Comparison of ENCODE assay signal across 33 cellular contexts in genomic region chr4:125498981-125499380, GRCh38.
"Had no signal": no experiment of that assay in that cellular context is flagged by ENCODE, and none has a peak within 500 bp of the region (broad histone marks: within the 10 kb centered on the region; RNA-seq: fewer than 3 reads in every experiment).

No MANE protein-coding gene starts in this region.

- H3K27ac ChIP-seq: ascending aorta, cardiac muscle cell, WERI-Rb-1 had no signal

- H3K9me3 ChIP-seq: ascending aorta had no signal

- DNase-seq: activated CD4-positive, alpha-beta memory T cell treated with anti-CD3 and anti-CD28 coated beads, Interleukin-2, amount 10 ng/mL, durations not matched to agents 7 days and 5 days; activated CD4-positive, alpha-beta T cell treated with anti-CD3 and anti-CD28 coated beads for 1 hour; activated CD4-positive, alpha-beta T cell treated with anti-CD3 and anti-CD28 coated beads for 36 hours; activated CD4-positive, alpha-beta T cell treated with anti-CD3 and anti-CD28 coated beads for 48 hours; activated CD4-positive, alpha-beta T cell treated with anti-CD3 and anti-CD28 coated beads, Interleukin-2, amount 10 ng/mL, durations not matched to agents 7 days and 5 days; activated CD4-positive, alpha-beta T cell treated with anti-CD3 and anti-CD28 coated beads, Interleukin-2, amount 50 U/mL, for 48 hours; activated CD4-positive, CD25-positive, alpha-beta regulatory T cell; activated CD8-positive, alpha-beta memory T cell treated with anti-CD3 and anti-CD28 coated beads for 24 hours; activated CD8-positive, alpha-beta memory T cell treated with anti-CD3 and anti-CD28 coated beads, Interleukin-2, amount 10 ng/mL, durations not matched to agents 7 days and 5 days; activated CD8-positive, alpha-beta memory T cell treated with anti-CD3 and anti-CD28 coated beads, Interleukin-2, amount 50 U/mL, for 48 hours; activated CD8-positive, alpha-beta T cell treated with anti-CD3 and anti-CD28 coated beads, Interleukin-2, amount 10 ng/mL, durations not matched to agents 7 days and 5 days; activated effector memory CD4-positive, alpha-beta T cell treated with Interleukin-2 at 50 U/mL for 16 hours; activated gamma-delta T cell; activated naive CD4-positive, alpha-beta T cell treated with anti-CD3 and anti-CD28 coated beads, Interleukin-2, amount 10 ng/mL, durations not matched to agents 7 days and 5 days; activated naive CD4-positive, alpha-beta T cell treated with Interleukin-2 at 50 U/mL for 16 hours; activated naive CD8-positive, alpha-beta T cell treated with anti-CD3 and anti-CD28 coated beads, Interleukin-2, amount 10 ng/mL, durations not matched to agents 7 days and 5 days; activated naive CD8-positive, alpha-beta T cell treated with anti-CD3 and anti-CD28 coated beads, Interleukin-2, amount 50 U/mL, for 24 hours; activated T-cell treated with anti-CD3 and anti-CD28 coated beads, Interleukin-2, amount 50 U/mL, for 24 hours; activated T-cell treated with anti-CD3 and anti-CD28 coated beads, Interleukin-2, amount 50 U/mL, for 48 hours; amygdala; anterior cingulate cortex; caudate nucleus; cerebellar nuclear complex; T-helper 1 cell; T-helper 2 cell; T-helper 9 cell; WERI-Rb-1 had no signal

- H3K36me3 ChIP-seq: ascending aorta, cardiac muscle cell, WERI-Rb-1 had no signal

- H3K4me1 ChIP-seq: ascending aorta had no signal

- H3K4me3 ChIP-seq: ascending aorta, cardiac muscle cell had no signal

- ATAC-seq: activated CD4-positive, alpha-beta T cell treated with anti-CD3 and anti-CD28 coated beads for 36 hours; activated CD4-positive, CD25-positive, alpha-beta regulatory T cell treated with anti-CD3 and anti-CD28 coated beads, Interleukin-2, amount 50 U/mL, for 24 hours; activated CD8-positive, alpha-beta memory T cell treated with anti-CD3 and anti-CD28 coated beads, Interleukin-2, amount 10 ng/mL, durations not matched to agents 7 days and 5 days; activated CD8-positive, alpha-beta T cell treated with anti-CD3 and anti-CD28 coated beads, Interleukin-2, amount 10 ng/mL, durations not matched to agents 7 days and 5 days; activated naive CD8-positive, alpha-beta T cell treated with anti-CD3 and anti-CD28 coated beads, Interleukin-2, amount 50 U/mL, for 24 hours; WTC11 had no signal

- H3K27me3 ChIP-seq: ascending aorta, cardiac muscle cell had no signal

- FAIRE-seq: bronchial epithelial cell, TTC549 had no signal
